8 cellular contexts compared by ENCODE assay signal in the genomic region with DNA sequence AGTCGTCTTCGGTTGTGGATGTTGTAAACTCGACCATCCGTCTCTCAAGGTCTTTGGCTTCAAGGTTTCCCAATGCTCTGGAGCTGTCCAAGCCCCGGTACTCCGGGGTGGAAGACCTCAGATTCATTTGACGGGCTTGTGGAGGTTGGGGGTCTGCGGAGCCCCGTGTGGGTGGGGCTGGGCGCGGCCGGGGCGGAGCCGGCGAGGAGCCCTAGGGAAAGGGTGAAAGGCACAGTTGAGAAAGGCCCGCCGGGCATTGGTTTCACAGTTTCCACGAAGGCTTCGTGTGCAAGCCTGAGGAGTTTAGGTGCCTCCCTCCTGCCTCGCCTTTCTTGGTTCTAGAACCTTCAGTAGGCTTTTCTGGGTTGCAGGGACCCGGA. TPM values are rescaled to one million over a fixed set of nuclear protein-coding genes. Genes with fewer than 3 reads are reported as not detected.
DNase-seq lines count a peak whose midpoint lies in the region; ATAC-seq and TF ChIP-seq lines count a peak whose summit lies in the region.

No MANE protein-coding gene starts in this region.

- H3K36me3 ChIP-seq in left lung = no peaks in the 10 kb centered on the region
- no peaks in the 10 kb centered on the region for H3K36me3 ChIP-seq in testis (ENCODE audit: low read depth, missing control alignments)

- peaks cover 0 to 2% of the 10 kb centered on the region in 2 donors for H3K9me3 Mint-ChIP-seq in activated T-cell treated with anti-CD3 and anti-CD28 coated beads, Interleukin-2, amount 50 U/mL, for 72 hours

- H3K9me3 ChIP-seq in left lung (no peaks in the 10 kb centered on the region), testis (no peaks in the 10 kb centered on the region)

- no peak for DNase-seq in activated T-cell treated with anti-CD3 and anti-CD28 coated beads, Interleukin-2, amount 50 U/mL, for 72 hours
- DNase-seq in activated T-cell treated with anti-CD3 and anti-CD28 coated beads for 4 hours (no peak), astrocyte of the cerebellum (ENCODE audit: low read depth) (no peak), left lung (peak in 1 of 2 donors; percentile 34), testis (no peak), DMS 273 (lab: John Stamatoyannopoulos, UW; ENCODE audit: unreplicated experiment) (no peak), NCI-H524 (lab: John Stamatoyannopoulos, UW) (no peak), NCI-H2196 treated with DMSO at 0.1 percent for 48 hours (lab: John Stamatoyannopoulos, UW; ENCODE audit: unreplicated experiment) (no peak)

- H3K36me3 Mint-ChIP-seq in activated T-cell treated with anti-CD3 and anti-CD28 coated beads, Interleukin-2, amount 50 U/mL, for 72 hours (ENCODE audit: insufficient read depth in 2 of 2) = peaks cover 6 to 7% of the 10 kb centered on the region in 2 donors

- in situ Hi-C loops in astrocyte of the cerebellum (cut with HindIII; ENCODE audit: low sequenced_read_pairs) = no loop called here

- H3K27me3 Mint-ChIP-seq in activated T-cell treated with anti-CD3 and anti-CD28 coated beads, Interleukin-2, amount 50 U/mL, for 72 hours (ENCODE audit: low read depth) = peaks cover 17% of the 10 kb centered on the region

- peak overlapping the region; percentile 87 for H3K27ac Mint-ChIP-seq in activated T-cell treated with anti-CD3 and anti-CD28 coated beads, Interleukin-2, amount 50 U/mL, for 72 hours

- H3K4me1 ChIP-seq in left lung (peaks cover 12% of the 10 kb centered on the region in 2 donors), testis (peaks cover 5% of the 10 kb centered on the region)

- TF ChIP-seq POLR2A in testis (IDR thresholded peaks at IDR 0.05) = no peak

- TF ChIP-seq CTCF in astrocyte of the cerebellum (IDR thresholded peaks at IDR 0.05; ENCODE audit: low read depth, low read length, missing control alignments) = no peak
- TF ChIP-seq CTCF in left lung (IDR thresholded peaks at IDR 0.05) = no peak
- no peak for TF ChIP-seq CTCF in testis (IDR thresholded peaks at IDR 0.05)

- peaks cover 53% of the 10 kb centered on the region for H3K4me1 Mint-ChIP-seq in activated T-cell treated with anti-CD3 and anti-CD28 coated beads, Interleukin-2, amount 50 U/mL, for 72 hours (ENCODE audit: low read depth)

- intact Hi-C loops in left lung (cut with DNase I) (no loop called here), testis (cut with DNase I; ENCODE audit: low total_unique reads) (no loop called here)

- H3K27me3 ChIP-seq in left lung (no peaks in the 10 kb centered on the region), testis (no peaks in the 10 kb centered on the region)

- 7 to 8% methylated on average over 19 to 21 of the region's 21 CpGs for WGBS in testis, 2 donors

- H3K27ac ChIP-seq in left lung (peak overlapping the region; percentile 80 to 94), testis (peak overlapping the region; percentile 83 to 89)

- H3K4me3 Mint-ChIP-seq in activated T-cell treated with anti-CD3 and anti-CD28 coated beads, Interleukin-2, amount 50 U/mL, for 72 hours = peak overlapping the region; percentile 90 to 95

- H3K4me3 ChIP-seq in astrocyte of the cerebellum (ENCODE audit: low read depth, low read length) = peak overlapping the region; percentile 54
- peak overlapping the region; percentile 39 to 51 for H3K4me3 ChIP-seq in left lung
- H3K4me3 ChIP-seq in testis = peak overlapping the region; percentile 55 to 68

- no peak for ATAC-seq in activated T-cell treated with anti-CD3 and anti-CD28 coated beads, Interleukin-2, amount 50 U/mL, for 72 hours (replicated peaks in 1 of 2)
- ATAC-seq in left lung = peak; percentile 12

RNA-seq across cellular contexts. Expression of a gene that starts 0.4 kb away (rescaled TPM):
- 10 to 100 TPM; 35.6 to 37.5 TPM for total RNA-seq in activated T-cell treated with anti-CD3 and anti-CD28 coated beads, Interleukin-2, amount 50 U/mL, for 72 hours
- total RNA-seq in left lung = 10 to 100 TPM; 33.4 to 33.7 TPM
- total RNA-seq in testis = 10 to 100 TPM; 78.1 to 90.2 TPM
- polyA plus RNA-seq in testis (ENCODE audit: insufficient read depth, low read depth, low replicate concordance) = 20.3 TPM
